Comparison of ENCODE assay signal across 14 cellular contexts in the genomic region with DNA sequence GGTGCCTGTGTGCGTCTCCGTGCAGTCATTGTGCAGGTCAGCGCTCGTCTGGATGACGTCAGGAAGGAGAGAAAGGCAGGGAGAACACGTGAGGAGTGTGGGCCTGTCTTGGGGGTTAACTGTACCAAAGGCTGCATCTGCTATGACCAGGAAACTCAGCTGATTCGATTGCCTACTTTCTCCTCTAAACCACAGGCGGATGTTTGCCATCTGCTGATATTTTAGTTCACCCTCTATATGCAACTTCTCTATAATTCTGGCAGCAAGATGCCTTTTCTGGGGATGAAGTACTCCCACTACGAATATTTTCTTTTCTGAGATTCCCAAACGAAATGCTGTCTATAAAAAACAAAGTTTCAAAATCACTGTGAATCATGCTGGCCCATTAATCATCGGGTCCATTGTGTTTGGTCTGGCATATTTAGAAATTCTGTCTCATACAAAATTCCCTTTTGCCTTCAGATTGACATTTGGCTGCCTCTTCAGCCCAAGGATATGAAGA. TPM values are rescaled to one million over a fixed set of nuclear protein-coding genes. Genes with fewer than 3 reads are reported as not detected.
DNase-seq lines count a peak whose midpoint lies in the region; ATAC-seq, FAIRE-seq and TF ChIP-seq lines count a peak whose summit lies in the region.
"Had no signal": no experiment of that assay in that cellular context is flagged by ENCODE, and none has a peak within 500 bp of the region (broad histone marks: within the 10 kb centered on the region; RNA-seq: fewer than 3 reads in every experiment).

No MANE protein-coding gene starts in this region.

- H3K9ac ChIP-seq in keratinocyte (ENCODE audit: control insufficient read depth, extremely low read depth, insufficient read depth, low read length): peak overlapping the region; percentile 26

- H3K27me3 ChIP-seq in MG63 (no peaks in the 10 kb centered on the region), keratinocyte (ENCODE audit: control insufficient read depth, extremely low read depth, insufficient read depth, low read length) (no peaks in the 10 kb centered on the region), stomach (no peaks in the 10 kb centered on the region)
- H3K27me3 ChIP-seq: heart left ventricle, transverse colon had no signal

- DNase-seq in A549 (ENCODE audit: low read depth in 1 of 2, low spot score in 1 of 2) (peak; percentile 23 to 40), MG63 (peak; percentile 55), cardiac fibroblast (ENCODE audit: low read depth in 2 of 2) (peak; percentile 93 to 98), keratinocyte (ENCODE audit: low read depth, low spot score) (peak; percentile 40), D341Med (ENCODE audit: low spot score) (no peak), COLO668 (lab: John Stamatoyannopoulos, UW; ENCODE audit: unreplicated experiment) (no peak), stomach (no peak)
- DNase-seq in effector CD8-positive, alpha-beta T cell (lab: John Stamatoyannopoulos, UW): no peak
- DNase-seq: activated CD4-positive, CD25-positive, alpha-beta regulatory T cell; heart left ventricle; NCI-H1048; NCI-H446; transverse colon had no signal

- no peaks in the 10 kb centered on the region for H3K79me2 ChIP-seq in keratinocyte (ENCODE audit: control insufficient read depth, insufficient read depth, low read length)

- intact Hi-C loops in stomach (cut with DNase I; ENCODE audit: low total_unique reads): no loop called here

- WGBS in A549 (ENCODE audit: missing lambda C conversion rate): 45% methylated on average over 11 of the region's 11 CpGs
- 68 to 83% (median 73%) methylated on average over 11 of the region's 11 CpGs for WGBS in stomach, 5 donors

- H3K4me2 ChIP-seq in A549 (peak overlapping the region; percentile 41), keratinocyte (ENCODE audit: control insufficient read depth, extremely low read depth, insufficient read depth, low read depth, low read length) (peak overlapping the region; percentile 50)

- H4K20me1 ChIP-seq in keratinocyte (ENCODE audit: control insufficient read depth, extremely low read depth, insufficient read depth, low read length): no peaks in the 10 kb centered on the region

- TF ChIP-seq POLR2A in A549 (IDR thresholded peaks at IDR 0.05; ENCODE audit: low read length) (no peak), stomach (IDR thresholded peaks at IDR 0.05) (no peak)

- H3K27ac ChIP-seq in A549 (peak overlapping the region; percentile 1 to 71; a peak in 4 of 6 replicates), keratinocyte (ENCODE audit: control insufficient read depth, insufficient read depth, low read length) (peak overlapping the region; percentile 72), stomach (no peak overlapping the region)
- H3K27ac ChIP-seq: heart left ventricle, transverse colon had no signal

- no peak; a peak in 1 of 5 replicates for TF ChIP-seq RAD21 in A549 (conservative IDR thresholded peaks at IDR 0.05 in 1 of 2, IDR thresholded peaks at IDR 0.05 in 1 of 2)

- TF ChIP-seq CTCF in A549 (IDR thresholded peaks at IDR 0.05) (no peak), cardiac fibroblast (IDR thresholded peaks at IDR 0.05; ENCODE audit: low read depth, low read length) (no peak), keratinocyte (optimal IDR thresholded peaks at IDR 0.05 in 1 of 3, IDR thresholded peaks at IDR 0.05 in 1 of 3, conservative IDR thresholded peaks at IDR 0.05 in 1 of 3; ENCODE audit: extremely low read depth in 1 of 3, insufficient read depth in 2 of 3, low read length in 3 of 3) (no peak), stomach (IDR thresholded peaks at IDR 0.05) (no peak)

- H3K9me3 ChIP-seq in A549 (no peaks in the 10 kb centered on the region), MG63 (no peaks in the 10 kb centered on the region), keratinocyte (ENCODE audit: control insufficient read depth, low read depth, low read length) (no peaks in the 10 kb centered on the region), stomach (no peaks in the 10 kb centered on the region)
- H3K9me3 ChIP-seq: heart left ventricle, transverse colon had no signal

- CTCF ChIA-PET in A549 (lab: Yijun Ruan, JAX): interaction anchor here (1.0 to 1.8 kb wide), 4 partner anchors 14 to 73 kb away, joined by 3 to 8 read pairs (median 4); no protein-coding TSS in a partner anchor

- ATAC-seq in A549: peak; percentile 85 to 90

- FAIRE-seq in A549 (lab: Jason Lieb, UNC) (peak; percentile 7), keratinocyte (lab: Jason Lieb, UNC) (peak; percentile 94)
- FAIRE-seq: G401.6 had no signal

- POLR2A ChIA-PET in A549 (lab: Yijun Ruan, JAX): no interaction called here

- TF ChIP-seq EP300 in A549 (IDR thresholded peaks at IDR 0.05): peak in 1 of 2 experiments; percentile 52; a peak in 2 of 5 replicates
- no peak for TF ChIP-seq EP300 in stomach (IDR thresholded peaks at IDR 0.05)

- H3K4me3 ChIP-seq in A549 (no peak overlapping the region), MG63 (no peak overlapping the region), cardiac fibroblast (replicated peaks in 1 of 2; ENCODE audit: low read depth in 2 of 2, low read length in 2 of 2) (peak overlapping the region in 1 of 2 donors; percentile 6), keratinocyte (ENCODE audit: control insufficient read depth in 2 of 3, extremely low read depth in 1 of 3, insufficient read depth in 2 of 3, low read depth in 1 of 3, low read length in 3 of 3) (no peak overlapping the region), stomach (no peak overlapping the region)
- H3K4me3 ChIP-seq: heart left ventricle, transverse colon had no signal

- dilution Hi-C loops in keratinocyte (cut with MboI; ENCODE audit: extremely low pct_ligation_motif_present, low sequenced_read_pairs): no loop called here

- no peaks in the 10 kb centered on the region for H3K9me1 ChIP-seq in keratinocyte (ENCODE audit: control insufficient read depth, extremely low read depth, insufficient read depth, low read length)

- no peak overlapping the region for H2AFZ ChIP-seq in keratinocyte (ENCODE audit: control insufficient read depth, low read length)

- H3K36me3 ChIP-seq in MG63 (no peaks in the 10 kb centered on the region), keratinocyte (ENCODE audit: control insufficient read depth in 2 of 2, extremely low read depth in 1 of 2, insufficient read depth in 2 of 2, low read length in 2 of 2) (peaks cover 0 to 1% of the 10 kb centered on the region in 2 experiments), stomach (no peaks in the 10 kb centered on the region)
- H3K36me3 ChIP-seq: heart left ventricle, transverse colon had no signal

- H3K4me1 ChIP-seq in A549: peaks cover 28% of the 10 kb centered on the region
- peaks cover 15% of the 10 kb centered on the region for H3K4me1 ChIP-seq in keratinocyte (ENCODE audit: control insufficient read depth, extremely low read depth, insufficient read depth, low read length)
- no peaks in the 10 kb centered on the region for H3K4me1 ChIP-seq in stomach
- H3K4me1 ChIP-seq: heart left ventricle, transverse colon had no signal

TF ChIP-seq in A549, 52 proteins besides CTCF, POLR2A, EP300 and RAD21 (continues in another document):
- TF ChIP-seq RNF2 (IDR thresholded peaks at IDR 0.05; ENCODE audit: borderline replicate concordance, low read depth): no peak
- TF ChIP-seq, protein P1, sequence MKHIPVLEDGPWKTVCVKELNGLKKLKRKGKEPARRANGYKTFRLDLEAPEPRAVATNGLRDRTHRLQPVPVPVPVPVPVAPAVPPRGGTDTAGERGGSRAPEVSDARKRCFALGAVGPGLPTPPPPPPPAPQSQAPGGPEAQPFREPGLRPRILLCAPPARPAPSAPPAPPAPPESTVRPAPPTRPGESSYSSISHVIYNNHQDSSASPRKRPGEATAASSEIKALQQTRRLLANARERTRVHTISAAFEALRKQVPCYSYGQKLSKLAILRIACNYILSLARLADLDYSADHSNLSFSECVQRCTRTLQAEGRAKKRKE (CRISPR knock-in tag; IDR thresholded peaks at IDR 0.05; ENCODE audit: low read depth): no peak
- peak; percentile 51 to 61; a peak in 2 of 4 replicates for TF ChIP-seq CEBPB (IDR thresholded peaks at IDR 0.05)
- TF ChIP-seq FOXS1 (CRISPR knock-in tag; IDR thresholded peaks at IDR 0.05): no peak
- no peak for TF ChIP-seq CHD4 (IDR thresholded peaks at IDR 0.05; ENCODE audit: borderline replicate concordance)
- TF ChIP-seq PHF8 (IDR thresholded peaks at IDR 0.05; ENCODE audit: borderline replicate concordance, low read depth): no peak
- peak; percentile 16; the same call in 1 of the 3 replicates for TF ChIP-seq SMC3 (IDR thresholded peaks at IDR 0.05)
- no peak for TF ChIP-seq HOXB13 (CRISPR knock-in tag; IDR thresholded peaks at IDR 0.05; ENCODE audit: low read depth)
- TF ChIP-seq, protein P2, sequence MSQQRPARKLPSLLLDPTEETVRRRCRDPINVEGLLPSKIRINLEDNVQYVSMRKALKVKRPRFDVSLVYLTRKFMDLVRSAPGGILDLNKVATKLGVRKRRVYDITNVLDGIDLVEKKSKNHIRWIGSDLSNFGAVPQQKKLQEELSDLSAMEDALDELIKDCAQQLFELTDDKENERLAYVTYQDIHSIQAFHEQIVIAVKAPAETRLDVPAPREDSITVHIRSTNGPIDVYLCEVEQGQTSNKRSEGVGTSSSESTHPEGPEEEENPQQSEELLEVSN (IDR thresholded peaks at IDR 0.05; ENCODE audit: borderline replicate concordance, low read depth): no peak
- TF ChIP-seq RARB (CRISPR knock-in tag; IDR thresholded peaks at IDR 0.05): no peak

RNA-seq across cellular contexts. Expression of gene PCSK1, which starts 24.7 kb away (rescaled TPM):
- polyA plus RNA-seq in A549 (2011; rRNA removed): 0.13 and 0.17 TPM in 2 replicates
- polyA plus RNA-seq in A549 (2012; cell fraction: cytosol; rRNA removed): 0.01 and 0.04 TPM in 2 replicates
- polyA plus RNA-seq in A549 (2012; cell fraction: nucleus; rRNA removed): 0.01 TPM in 2 replicates
- 0.14 to 0.18 TPM (median 0.16 TPM) in 3 replicates for polyA plus RNA-seq in A549 (2017; fragmentation: RNase III; extraction: RNeasy Plus Mini Kit Qiagen cat#74134 plus additional on column Dnase treatment)
- polyA minus RNA-seq in A549 (2011; rRNA and poly(A)+ RNA removed): 0.17 and 0.19 TPM in 2 replicates
- total RNA-seq in MG63 (2014; rRNA removed; shearing (Covaris generic); ENCODE audit: low replicate concordance): 0.10 TPM in 1 of 2 replicates, not detected in the other
- polyA plus RNA-seq in keratinocyte: 0.01 to 0.03 TPM in 2 of 3 replicates, not detected in the other
- not detected for polyA plus RNA-seq in keratinocyte (2011; ENCODE audit: low read depth)
- 0.01 TPM in 1 of 2 replicates, not detected in the other for polyA plus RNA-seq in keratinocyte (2011; cell fraction: cytosol; rRNA removed)
- 0.04 and 0.08 TPM in 2 replicates for polyA plus RNA-seq in keratinocyte (2011; cell fraction: nucleus; rRNA removed)
- polyA plus RNA-seq in keratinocyte (2012; ENCODE audit: low replicate concordance): 0.02 and 0.16 TPM in 2 replicates
- not detected in 3 replicates for polyA minus RNA-seq in keratinocyte
- not detected for polyA minus RNA-seq in keratinocyte (2011; cell fraction: cytosol; rRNA and poly(A)+ RNA removed)
- 0.11 and 0.16 TPM in 2 replicates for polyA minus RNA-seq in keratinocyte (2011; cell fraction: nucleus; rRNA and poly(A)+ RNA removed)
- total RNA-seq in stomach: 1 to 10 TPM in 1 of 5 donors, under 1 TPM in 1, not detected in 3; 0.72 to 4.8 TPM
- under 1 TPM in 2 of 3 donors, not detected in 1; 0.18 to 0.44 TPM for polyA plus RNA-seq in stomach

Comparison
In these comparisons a context has a peak if more than half of its experiments do, and no peak if none do; other contexts are left out.
1. DNase-seq: peak in A549 (2 of 2), MG63 (single experiment), cardiac fibroblast (2 of 2) and keratinocyte (single experiment); none in D341Med (single experiment), COLO668 (single experiment), effector CD8-positive, alpha-beta T cell (single experiment) and stomach (single experiment).
2. H3K27ac ChIP-seq: peak in A549 (2 of 2) and keratinocyte (single experiment); none in stomach (0 of 5).